In genomic region chr20:6416371-6416770, GRCh38 we compare ENCODE assay signal across 1 cellular context.
TF ChIP-seq lines count a peak whose summit lies in the region.

No MANE protein-coding gene starts in this region.

TF ChIP-seq in GM23338, 12 proteins besides CTCF, POLR2A, EP300 and RAD21 (continued from another document):
- TF ChIP-seq ZNF462 (CRISPR knock-in tag; IDR thresholded peaks at IDR 0.05) (no peak), POLR2AphosphoS5 (IDR thresholded peaks at IDR 0.05; ENCODE audit: low read depth) (no peak), EZH2 (IDR thresholded peaks at IDR 0.05; ENCODE audit: low read depth, unreplicated experiment) (no peak), CREB1 (CRISPR knock-in tag; IDR thresholded peaks at IDR 0.05; ENCODE audit: low read depth) (no peak), ETS1 (IDR thresholded peaks at IDR 0.05) (no peak), ZNF114 (CRISPR knock-in tag; IDR thresholded peaks at IDR 0.05) (no peak), JUNB (IDR thresholded peaks at IDR 0.05; ENCODE audit: unreplicated experiment) (no peak), REST (IDR thresholded peaks at IDR 0.05; ENCODE audit: unreplicated experiment) (no peak)
